Comparison of ENCODE assay signal across 8 cellular contexts in genomic region chr5:10760033-10760975, GRCh38. TPM values are rescaled to one million over a fixed set of nuclear protein-coding genes. Genes with fewer than 3 reads are reported as not detected.
DNase-seq lines count a peak whose midpoint lies in the region; ATAC-seq and TF ChIP-seq lines count a peak whose summit lies in the region.

No MANE protein-coding gene starts in this region.

- TF ChIP-seq CTCF in HFF-Myc (IDR thresholded peaks at IDR 0.05; ENCODE audit: low read depth, low read length, missing control alignments) (no peak), left lung (IDR thresholded peaks at IDR 0.05) (no peak)

- peaks cover 74% of the 10 kb centered on the region for H3K4me1 Mint-ChIP-seq in dendritic cell treated with granulocyte-macrophage colony-stimulating factor and Interleukin-4, amounts not matched to agents 40 ng/mL and 50 ng/mL, for 4 days (ENCODE audit: low read depth)

- DNase-seq in activated CD4-positive, alpha-beta T cell treated with anti-CD3 and anti-CD28 coated beads for 48 hours, result peak; percentile 46
- DNase-seq in activated CD4-positive, alpha-beta T cell treated with anti-CD3 and anti-CD28 coated beads for 1 hour, result no peak
- DNase-seq in HFF-Myc (ENCODE audit: extremely low read depth, low read depth) (peak; percentile 36), MG63 (peak; percentile 79), T follicular helper cell (ENCODE audit: low read depth) (peak; percentile 11), left lung (peak; percentile 47 to 90)
- DNase-seq in stimulated activated CD4-positive, alpha-beta T cell treated with anti-CD3 and anti-CD28 coated beads, TNF-alpha, amount 100 ng/mL, for 24 hours (ENCODE audit: low read depth in 3 of 3), result peak; percentile 9 to 26 (median 15)

- H3K27me3 Mint-ChIP-seq in dendritic cell treated with granulocyte-macrophage colony-stimulating factor and Interleukin-4, amounts not matched to agents 40 ng/mL and 50 ng/mL, for 4 days, result no peaks in the 10 kb centered on the region

- intact Hi-C loops in dendritic cell treated with granulocyte-macrophage colony-stimulating factor and Interleukin-4, amounts not matched to agents 40 ng/mL and 50 ng/mL, for 4 days (cut with micrococcal nuclease), result loop anchor here (1.0 to 10.0 kb wide), 4 partner anchors 59 to 316 kb away; partner anchors contain the start of gene ROPN1L
- intact Hi-C loops in left lung (cut with DNase I), result no loop called here

- peak overlapping the region; percentile 91 for H3K4me3 Mint-ChIP-seq in dendritic cell treated with granulocyte-macrophage colony-stimulating factor and Interleukin-4, amounts not matched to agents 40 ng/mL and 50 ng/mL, for 4 days

- H3K4me3 ChIP-seq in HFF-Myc (replicated peaks; ENCODE audit: low read depth, low read length), result peak overlapping the region; percentile 69
- peak overlapping the region; percentile 75 for H3K4me3 ChIP-seq in MG63
- peak overlapping the region; percentile 67 to 74 for H3K4me3 ChIP-seq in left lung

- peak overlapping the region; percentile 97 for H3K27ac ChIP-seq in left lung

- ATAC-seq in left lung, result peak; percentile 46

- H3K36me3 ChIP-seq in MG63 (peaks cover 11% of the 10 kb centered on the region), left lung (peaks cover 0 to 4% of the 10 kb centered on the region in 2 donors)

- no peaks in the 10 kb centered on the region for H3K9me3 Mint-ChIP-seq in dendritic cell treated with granulocyte-macrophage colony-stimulating factor and Interleukin-4, amounts not matched to agents 40 ng/mL and 50 ng/mL, for 4 days

- peaks cover 5 to 55% of the 10 kb centered on the region in 2 donors for H3K4me1 ChIP-seq in left lung

- H3K27ac Mint-ChIP-seq in dendritic cell treated with granulocyte-macrophage colony-stimulating factor and Interleukin-4, amounts not matched to agents 40 ng/mL and 50 ng/mL, for 4 days, result peak overlapping the region; percentile 90

- H3K36me3 Mint-ChIP-seq in dendritic cell treated with granulocyte-macrophage colony-stimulating factor and Interleukin-4, amounts not matched to agents 40 ng/mL and 50 ng/mL, for 4 days (ENCODE audit: low read depth), result peaks cover 50% of the 10 kb centered on the region

- H3K27me3 ChIP-seq in MG63, result no peaks in the 10 kb centered on the region
- no peaks in the 10 kb centered on the region for H3K27me3 ChIP-seq in left lung

- H3K9me3 ChIP-seq in MG63, result no peaks in the 10 kb centered on the region
- H3K9me3 ChIP-seq in left lung, result no peaks in the 10 kb centered on the region

RNA-seq across cellular contexts. Expression of gene DAP, which starts 0.7 kb away (rescaled TPM):
- total RNA-seq in MG63 (2014; rRNA removed; shearing (Covaris generic); ENCODE audit: low replicate concordance), result 20.1 and 26.4 TPM in 2 replicates
- total RNA-seq in left lung, result 100 to 1,000 TPM; 111 to 124 TPM
